ENCODE assay signal across 10 cellular contexts in the genomic region with DNA sequence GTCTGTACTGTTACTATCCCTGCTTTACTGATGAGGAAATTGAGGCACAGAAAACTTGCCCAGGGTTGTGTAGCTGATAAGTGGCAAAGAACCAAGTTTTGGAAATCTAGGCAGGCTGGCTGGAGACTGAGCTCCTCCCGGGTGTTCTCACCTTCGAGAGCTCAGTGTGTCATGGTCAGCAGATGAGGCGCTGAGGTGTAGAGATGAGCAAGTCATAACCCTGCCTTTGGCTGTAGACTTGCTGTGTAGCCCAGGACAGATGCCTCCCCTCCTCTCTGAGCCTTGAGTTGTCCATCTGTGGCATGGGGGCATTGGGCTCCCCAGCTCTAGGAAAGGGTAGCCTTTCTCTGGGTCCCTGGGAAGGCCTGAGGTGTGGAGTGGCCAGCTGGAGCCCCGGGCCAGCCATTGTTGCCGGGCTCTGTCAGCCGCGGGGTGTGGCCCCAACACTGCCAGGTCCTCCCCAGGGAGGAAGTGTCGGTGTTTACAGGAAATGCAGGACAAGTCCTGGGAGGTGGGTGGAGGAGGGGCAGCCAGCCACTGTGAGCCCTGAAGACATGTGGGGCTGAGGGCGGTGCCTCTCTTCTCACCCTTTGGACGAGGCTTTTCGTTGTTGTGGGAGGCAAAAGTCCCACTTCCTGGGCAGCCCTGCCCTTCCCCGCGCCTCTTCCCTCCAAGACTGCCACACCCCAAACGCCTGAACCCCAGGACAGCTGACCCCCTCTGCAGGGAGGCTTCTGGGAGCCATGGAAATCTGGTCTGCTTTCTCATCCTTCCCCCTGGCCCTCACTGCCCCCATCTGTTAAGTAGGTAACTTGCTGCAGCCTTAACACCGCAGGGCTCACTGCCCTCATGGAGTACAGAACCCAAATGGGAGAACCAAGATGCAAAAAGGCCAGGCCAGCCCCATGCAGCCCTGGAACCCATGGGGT. TPM values are rescaled to one million over a fixed set of nuclear protein-coding genes. Genes with fewer than 3 reads are reported as not detected.
DNase-seq lines count a peak whose midpoint lies in the region; ATAC-seq and TF ChIP-seq lines count a peak whose summit lies in the region.
"Had no signal": no experiment of that assay in that cellular context is flagged by ENCODE, and none has a peak within 500 bp of the region (broad histone marks: within the 10 kb centered on the region; RNA-seq: fewer than 3 reads in every experiment).

No MANE protein-coding gene starts in this region.

- H3K36me3 ChIP-seq in A673 (ENCODE audit: insufficient read depth, low read length, poor library complexity, severe bottlenecking) = no peaks in the 10 kb centered on the region

- peaks cover 40% of the 10 kb centered on the region for H3K4me1 Mint-ChIP-seq in nephron progenitor cell

- POLR2A ChIA-PET in A673 (lab: Charles Lee; ENCODE audit: low non-redundant PET) = no interaction called here

- BruUV-seq in A673 (replicated peaks; lab: Mats Ljungman, UMichigan) = no TSS peak

- H3K4me3 ChIP-seq in GM12865 (ENCODE audit: low read depth, low read length) (no peak overlapping the region), epithelial cell of proximal tubule (ENCODE audit: low read depth, low read length) (peak overlapping the region; percentile 37), A673 (ENCODE audit: low read depth, low read length, poor library complexity, severe bottlenecking) (no peak overlapping the region)

- peak; percentile 58 for DNase-seq in GM12865 (ENCODE audit: low read depth)
- peak; percentile 19 for DNase-seq in M059J (ENCODE audit: low read depth)
- peak; percentile 13 for DNase-seq in epithelial cell of proximal tubule (ENCODE audit: low read depth)
- DNase-seq in nephron progenitor cell = peak; percentile 28
- DNase-seq in NOMO-1 treated with DMSO at 0.1 percent for 48 hours (lab: John Stamatoyannopoulos, UW; ENCODE audit: unreplicated experiment) = no peak
- DNase-seq in NCI-H1417 treated with DMSO at 0.1 percent for 48 hours (lab: John Stamatoyannopoulos, UW) = no peak
- DNase-seq in A673 (ENCODE audit: low spot score) = no peak

- H3K4me1 ChIP-seq in A673 (ENCODE audit: insufficient read depth, low read length, poor library complexity, severe bottlenecking) = no peaks in the 10 kb centered on the region

- no peak overlapping the region for H3K4me3 Mint-ChIP-seq in nephron progenitor cell

- TF ChIP-seq CTCF in GM12865 (IDR thresholded peaks at IDR 0.05; ENCODE audit: insufficient read depth, low read depth, low read length, missing control alignments) (no peak), epithelial cell of proximal tubule (conservative IDR thresholded peaks at IDR 0.05; ENCODE audit: low read depth, low read length) (no peak), nephron progenitor cell (IDR thresholded peaks at IDR 0.05) (no peak), A673 (conservative IDR thresholded peaks at IDR 0.05; ENCODE audit: low read depth, low read length) (no peak)

- H3K36me3 Mint-ChIP-seq in nephron progenitor cell (ENCODE audit: low read depth) = no peaks in the 10 kb centered on the region

- intact Hi-C loops in A673 (cut with micrococcal nuclease; ENCODE audit: unreplicated experiment) = no loop called here

- peaks cover 67% of the 10 kb centered on the region for H3K27me3 ChIP-seq in A673 (replicated peaks; ENCODE audit: insufficient read depth, low read depth, low read length, poor library complexity)

- no peak overlapping the region for H3K27ac Mint-ChIP-seq in nephron progenitor cell

- ATAC-seq in GM19324 (IDR thresholded peaks at IDR 0.05; ENCODE audit: low FRiP score, unreplicated experiment) = no peak

- CTCF ChIA-PET in A673 (lab: Charles Lee) = no interaction called here

- H3K27me3 Mint-ChIP-seq in nephron progenitor cell (ENCODE audit: low read depth, poor library complexity) = peaks cover 17% of the 10 kb centered on the region

- H3K27ac ChIP-seq in A673 (ENCODE audit: low read depth, low read length, poor library complexity, severe bottlenecking) = no peak overlapping the region
- H3K27ac ChIP-seq: KMS-11 had no signal

- H3K9me3 Mint-ChIP-seq in nephron progenitor cell = no peaks in the 10 kb centered on the region

- H3K9me3 ChIP-seq in A673 (ENCODE audit: low read depth, low read length, poor library complexity, severe bottlenecking) = no peaks in the 10 kb centered on the region

RNA-seq across cellular contexts. Expression of gene FGD5, which starts 29.1 kb away (rescaled TPM):
- total RNA-seq in M059J (2014; rRNA removed; shearing (Covaris generic)) = 0.05 TPM in 1 of 2 replicates, not detected in the other
- total RNA-seq in epithelial cell of proximal tubule (0.06 TPM in 1 of 2 replicates, not detected in the other), A673 (2021) (not detected in 2 replicates)
- total RNA-seq: activated CD8-positive, alpha-beta memory T cell treated with anti-CD3 and anti-CD28 coated beads for 36 hours had no signal

Comparison
In these comparisons a context has a peak if more than half of its experiments do, and no peak if none do; other contexts are left out.
1. DNase-seq: peak in GM12865 (single experiment), M059J (single experiment), epithelial cell of proximal tubule (single experiment) and nephron progenitor cell (single experiment); none in NOMO-1 treated with DMSO at 0.1 percent for 48 hours (single experiment), NCI-H1417 treated with DMSO at 0.1 percent for 48 hours (single experiment) and A673 (single experiment).